11 cellular contexts compared by ENCODE assay signal in the genomic region with DNA sequence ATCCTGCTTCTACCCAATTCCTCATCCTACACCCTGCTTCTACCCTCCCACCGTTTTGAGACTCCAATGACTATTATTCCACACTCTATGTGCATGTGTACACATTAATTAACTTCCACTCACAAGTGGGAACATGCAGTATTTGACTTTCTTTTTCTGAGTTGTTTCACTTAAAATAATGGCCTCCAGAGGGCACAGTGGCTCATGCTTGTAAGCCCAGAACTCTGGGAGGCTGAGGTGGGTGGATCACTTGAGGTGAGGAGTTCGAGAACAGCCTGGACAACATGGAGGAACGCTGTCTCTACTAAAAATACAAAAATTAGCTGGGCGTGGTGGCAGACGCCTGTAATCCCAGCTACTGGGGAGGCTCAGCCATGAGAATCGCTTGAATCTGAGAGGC.
A peak's percentile ranks its signal among the peaks of the same experiment; 100 is the strongest.
DNase-seq lines count a peak whose midpoint lies in the region; ATAC-seq and TF ChIP-seq lines count a peak whose summit lies in the region.
"Had no signal": no experiment of that assay in that cellular context is flagged by ENCODE, and none has a peak within 500 bp of the region (broad histone marks: within the 10 kb centered on the region; RNA-seq: fewer than 3 reads in every experiment).

No MANE protein-coding gene starts in this region.

- H3F3A ChIP-seq in DOHH2 (ENCODE audit: control insufficient read depth, insufficient read depth): no peaks in the 10 kb centered on the region

- POLR2A ChIA-PET in HCT116 (lab: Charles Lee): no interaction called here
- POLR2A ChIA-PET in RWPE1 (lab: Yijun Ruan, JAX; ENCODE audit: low non-redundant PET): no interaction called here

- H3K27ac ChIP-seq in DOHH2 (ENCODE audit: low read depth, low read length) (no peak overlapping the region), HCT116 (ENCODE audit: low read depth, low read length) (no peak overlapping the region), RWPE1 (no peak overlapping the region), hepatocyte (no peak overlapping the region)

- H4K20me1 ChIP-seq in DOHH2 (ENCODE audit: control insufficient read depth, insufficient read depth, low read depth, low read length): no peaks in the 10 kb centered on the region
- no peaks in the 10 kb centered on the region for H4K20me1 ChIP-seq in HCT116 (ENCODE audit: insufficient read depth)
- no peaks in the 10 kb centered on the region for H4K20me1 ChIP-seq in hepatocyte (ENCODE audit: insufficient read depth, poor library complexity, severe bottlenecking)

- no peaks in the 10 kb centered on the region for H3K9me3 ChIP-seq in DOHH2 (ENCODE audit: control insufficient read depth, insufficient read depth, low read length)
- no peaks in the 10 kb centered on the region for H3K9me3 ChIP-seq in HCT116 (ENCODE audit: control insufficient read depth in 1 of 2, insufficient read depth in 1 of 2, low read depth in 1 of 2, low read length in 2 of 2)
- H3K9me3 ChIP-seq in hepatocyte (ENCODE audit: low read depth): no peaks in the 10 kb centered on the region

- no peaks in the 10 kb centered on the region for H3K9me2 ChIP-seq in DOHH2 (replicated peaks; ENCODE audit: control insufficient read depth, low read length)
- H3K9me2 ChIP-seq in HCT116 (ENCODE audit: insufficient read depth): no peaks in the 10 kb centered on the region
- H3K9me2 ChIP-seq in hepatocyte (replicated peaks; ENCODE audit: insufficient read depth): no peaks in the 10 kb centered on the region

- TF ChIP-seq POLR2A in HCT116 (IDR thresholded peaks at IDR 0.05; ENCODE audit: borderline replicate concordance, extremely low read depth, insufficient read depth, insufficient read length): no peak

- intact Hi-C loops in HCT116 (cut with micrococcal nuclease): loop anchor here (2.0 to 5.0 kb wide), 2 partner anchors 864 to 1281 kb away; no protein-coding TSS in a partner anchor

- H3K79me2 ChIP-seq in DOHH2 (ENCODE audit: control insufficient read depth, low read length): no peaks in the 10 kb centered on the region
- no peaks in the 10 kb centered on the region for H3K79me2 ChIP-seq in HCT116 (ENCODE audit: insufficient read depth, low read length)
- no peaks in the 10 kb centered on the region for H3K79me2 ChIP-seq in hepatocyte

- H3K4me2 ChIP-seq in DOHH2 (ENCODE audit: low read length) (no peak overlapping the region), HCT116 (ENCODE audit: low read length) (no peak overlapping the region), hepatocyte (no peak overlapping the region)

- H3K4me1 ChIP-seq in DOHH2 (ENCODE audit: control insufficient read depth, low read length) (no peaks in the 10 kb centered on the region), HCT116 (ENCODE audit: control insufficient read depth in 1 of 2, insufficient read depth in 2 of 2, low read length in 2 of 2) (peaks cover 0 to 5% of the 10 kb centered on the region in 2 experiments; a peak in 1 of 4 replicates), hepatocyte (ENCODE audit: insufficient read depth) (no peaks in the 10 kb centered on the region)

- 84% methylated on average over 6 of the region's 6 CpGs for WGBS in hepatocyte (ENCODE audit: low lambda C conversion rate, missing lambda C conversion rate)

- H2AFZ ChIP-seq in HCT116 (ENCODE audit: low read depth, low read length, poor library complexity, severe bottlenecking) (peak overlapping the region; percentile 65), hepatocyte (no peak overlapping the region)

- no peak overlapping the region for H3K9ac ChIP-seq in HCT116 (ENCODE audit: low read length)

- TF ChIP-seq RAD21 in HCT116 (IDR thresholded peaks at IDR 0.05; ENCODE audit: low read depth): peak; percentile 65

- CTCF ChIA-PET in HCT116 (lab: Charles Lee) (no interaction called here), RWPE1 (lab: Yijun Ruan, JAX) (no interaction called here)

- no TSS peak for BruUV-seq in HCT116 (replicated peaks; lab: Mats Ljungman, UMichigan)

- H3K36me3 ChIP-seq in DOHH2 (ENCODE audit: control insufficient read depth, low read length): no peaks in the 10 kb centered on the region
- H3K36me3 ChIP-seq in HCT116 (ENCODE audit: control insufficient read depth in 1 of 2, insufficient read depth in 2 of 2, low read length in 2 of 2): no peaks in the 10 kb centered on the region
- no peaks in the 10 kb centered on the region for H3K36me3 ChIP-seq in hepatocyte (replicated peaks; ENCODE audit: insufficient read depth, low read depth)

- ATAC-seq in HCT116: peak; percentile 69
- ATAC-seq in GM18520 (IDR thresholded peaks at IDR 0.05; ENCODE audit: unreplicated experiment): no peak
- no peak for ATAC-seq in GM21367 (IDR thresholded peaks at IDR 0.05; ENCODE audit: unreplicated experiment)
- ATAC-seq in HG03342 (IDR thresholded peaks at IDR 0.05; ENCODE audit: unreplicated experiment): no peak
- ATAC-seq: natural killer cell had no signal

- TF ChIP-seq CTCF in DOHH2 (IDR thresholded peaks at IDR 0.05; ENCODE audit: low read depth, low read length, poor library complexity, severe bottlenecking): peak; percentile 27
- peak; percentile 33 to 50 (median 39); a peak in 5 of 6 replicates for TF ChIP-seq CTCF in HCT116 (IDR thresholded peaks at IDR 0.05 in 2 of 3, conservative IDR thresholded peaks at IDR 0.05 in 1 of 3; ENCODE audit: borderline replicate concordance in 1 of 3, insufficient read depth in 1 of 3, low read depth in 2 of 3, low read length in 2 of 3)
- TF ChIP-seq CTCF in RWPE1 (conservative IDR thresholded peaks at IDR 0.05; ENCODE audit: low read depth): 0 out of 2 replicates have a peak, but pooled peaks have one; percentile 8
- TF ChIP-seq CTCF in hepatocyte (IDR thresholded peaks at IDR 0.05; ENCODE audit: poor library complexity): peak; percentile 17

- DNase-seq in HCT116 (ENCODE audit: low read depth, low spot score): peak; percentile 29
- DNase-seq in RWPE1 (ENCODE audit: low spot score): no peak
- no peak for DNase-seq in hepatocyte (ENCODE audit: low spot score)
- DNase-seq in NCI-H345 treated with DMSO at 0.1 percent for 48 hours (lab: John Stamatoyannopoulos, UW; ENCODE audit: unreplicated experiment): no peak
- DNase-seq: natural killer cell; stimulated activated CD4-positive, alpha-beta T cell treated with anti-CD3 and anti-CD28 coated beads, Interleukin-2, amount 100 ng/mL, for 48 hours; T-helper 9 cell had no signal

- peaks cover 3% of the 10 kb centered on the region; the same call in 1 of the 2 replicates for H3K27me3 ChIP-seq in DOHH2 (ENCODE audit: control insufficient read depth, low read length)
- H3K27me3 ChIP-seq in HCT116 (ENCODE audit: insufficient read depth, low read length): no peaks in the 10 kb centered on the region
- H3K27me3 ChIP-seq in hepatocyte: no peaks in the 10 kb centered on the region

- H3K4me3 ChIP-seq in DOHH2 (ENCODE audit: low read length): no peak overlapping the region
- H3K4me3 ChIP-seq in HCT116 (replicated peaks in 1 of 2; ENCODE audit: low read depth in 1 of 2, low read length in 2 of 2): no peak overlapping the region
- no peak overlapping the region for H3K4me3 ChIP-seq in hepatocyte

- RAD21 ChIA-PET in HCT116 (lab: Charles Lee; ENCODE audit: low non-redundant PET in 1 of 2, low total read pairs in 2 of 2, uncharacterized antibody in 2 of 2, unreplicated experiment in 2 of 2): no interaction called here

TF ChIP-seq in HCT116, 20 proteins besides CTCF, POLR2A, EP300 and RAD21:
- no peak for TF ChIP-seq POLR2AphosphoS5 (IDR thresholded peaks at IDR 0.05; ENCODE audit: low read depth, low read length)
- no peak for TF ChIP-seq MAX (IDR thresholded peaks at IDR 0.05)
- no peak for TF ChIP-seq CBX3 (IDR thresholded peaks at IDR 0.05; ENCODE audit: low read depth)
- TF ChIP-seq ELF1 (IDR thresholded peaks at IDR 0.05; ENCODE audit: borderline replicate concordance, low read depth): no peak
- TF ChIP-seq, protein P1, sequence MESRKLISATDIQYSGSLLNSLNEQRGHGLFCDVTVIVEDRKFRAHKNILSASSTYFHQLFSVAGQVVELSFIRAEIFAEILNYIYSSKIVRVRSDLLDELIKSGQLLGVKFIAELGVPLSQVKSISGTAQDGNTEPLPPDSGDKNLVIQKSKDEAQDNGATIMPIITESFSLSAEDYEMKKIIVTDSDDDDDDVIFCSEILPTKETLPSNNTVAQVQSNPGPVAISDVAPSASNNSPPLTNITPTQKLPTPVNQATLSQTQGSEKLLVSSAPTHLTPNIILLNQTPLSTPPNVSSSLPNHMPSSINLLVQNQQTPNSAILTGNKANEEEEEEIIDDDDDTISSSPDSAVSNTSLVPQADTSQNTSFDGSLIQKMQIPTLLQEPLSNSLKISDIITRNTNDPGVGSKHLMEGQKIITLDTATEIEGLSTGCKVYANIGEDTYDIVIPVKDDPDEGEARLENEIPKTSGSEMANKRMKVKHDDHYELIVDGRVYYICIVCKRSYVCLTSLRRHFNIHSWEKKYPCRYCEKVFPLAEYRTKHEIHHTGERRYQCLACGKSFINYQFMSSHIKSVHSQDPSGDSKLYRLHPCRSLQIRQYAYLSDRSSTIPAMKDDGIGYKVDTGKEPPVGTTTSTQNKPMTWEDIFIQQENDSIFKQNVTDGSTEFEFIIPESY (IDR thresholded peaks at IDR 0.05; ENCODE audit: extremely low read depth, insufficient replicate concordance, low read length): no peak
- TF ChIP-seq SIN3A (IDR thresholded peaks at IDR 0.05; ENCODE audit: low read depth): no peak
- TF ChIP-seq YY1 (IDR thresholded peaks at IDR 0.05; ENCODE audit: extremely low read depth, insufficient replicate concordance, low read depth, low read length): no peak
- no peak for TF ChIP-seq EZH2 (IDR thresholded peaks at IDR 0.05)
- TF ChIP-seq SP1 (IDR thresholded peaks at IDR 0.05; ENCODE audit: low read depth): no peak
- no peak for TF ChIP-seq CEBPB (IDR thresholded peaks at IDR 0.05; ENCODE audit: low read depth)
- no peak for TF ChIP-seq ATF3 (IDR thresholded peaks at IDR 0.05)
- no peak for TF ChIP-seq ZNF274 (IDR thresholded peaks at IDR 0.05; ENCODE audit: low read depth, low read length)
- TF ChIP-seq EZH2phosphoT487 (IDR thresholded peaks at IDR 0.05; ENCODE audit: borderline replicate concordance): no peak
- TF ChIP-seq EGR1 (IDR thresholded peaks at IDR 0.05; ENCODE audit: low read depth): no peak
- TF ChIP-seq SRF (IDR thresholded peaks at IDR 0.05; ENCODE audit: low read depth): no peak
